ENCODE assay signal across 15 cellular contexts in the genomic region with DNA sequence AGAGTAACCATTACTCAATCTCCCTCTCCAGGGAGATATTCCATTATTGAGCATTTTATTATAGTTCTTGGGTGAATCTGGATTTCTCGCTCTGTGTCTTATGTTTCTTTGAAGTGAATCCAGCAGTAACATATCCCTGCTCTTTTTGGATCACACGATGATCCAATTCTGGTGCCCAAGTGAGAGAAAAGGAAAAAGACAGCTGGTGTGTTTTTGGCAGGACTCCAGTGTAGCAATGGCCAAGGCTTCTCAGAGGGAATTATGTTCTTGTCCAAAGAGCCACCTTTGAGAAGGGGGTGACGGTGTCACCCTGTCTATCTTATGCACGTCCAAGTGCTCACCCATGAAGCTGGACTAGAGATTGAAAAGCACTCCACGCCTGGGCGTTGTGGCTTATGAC.
DNase-seq lines count a peak whose midpoint lies in the region; ATAC-seq and TF ChIP-seq lines count a peak whose summit lies in the region.
"Had no signal": no experiment of that assay in that cellular context is flagged by ENCODE, and none has a peak within 500 bp of the region (broad histone marks: within the 10 kb centered on the region; RNA-seq: fewer than 3 reads in every experiment).

No MANE protein-coding gene starts in this region.

- H3K9me2 ChIP-seq in SK-N-SH, result no peaks in the 10 kb centered on the region

- ATAC-seq in gastroesophageal sphincter (no peak), gastrocnemius medialis (peak; percentile 5 to 11)
- ATAC-seq: left lobe of liver, sciatic nerve had no signal

- TF ChIP-seq POLR2A in gastroesophageal sphincter (IDR thresholded peaks at IDR 0.05), result no peak
- no peak for TF ChIP-seq POLR2A in gastrocnemius medialis (IDR thresholded peaks at IDR 0.05)

- intact Hi-C loops in gastrocnemius medialis (cut with DNase I; ENCODE audit: low total_unique reads), result loop anchor here (5.0 kb wide), 2 partner anchors 89 to 134 kb away; no protein-coding TSS in a partner anchor

- H3K9ac ChIP-seq in SK-N-SH, result no peak overlapping the region

- 22 to 63% methylated on average over 3 to 6 of the region's 6 CpGs for WGBS in gastroesophageal sphincter (ENCODE audit: low coverage in 1 of 2), 2 donors
- WGBS in SK-N-SH (ENCODE audit: low lambda C conversion rate), result 94% methylated on average over 6 of the region's 6 CpGs

- no peak overlapping the region for H3K4me2 ChIP-seq in SK-N-SH

- H3K27ac ChIP-seq in gastroesophageal sphincter, result peak overlapping the region; percentile 21 to 85 (median 80)
- H3K27ac ChIP-seq in gastrocnemius medialis, result peak overlapping the region in 3 of 4 donors; percentile 45 to 71 (median 65)
- no peak overlapping the region for H3K27ac ChIP-seq in SK-N-SH (ENCODE audit: low read depth in 2 of 2, low read length in 1 of 2)
- H3K27ac ChIP-seq: SJSA1, uterus had no signal

- no peaks in the 10 kb centered on the region for H4K20me1 ChIP-seq in SK-N-SH (ENCODE audit: insufficient read depth)

- TF ChIP-seq EP300 in gastroesophageal sphincter (IDR thresholded peaks at IDR 0.05), result no peak
- no peak for TF ChIP-seq EP300 in SK-N-SH (IDR thresholded peaks at IDR 0.05; ENCODE audit: borderline replicate concordance in 1 of 2, low read depth in 1 of 2, low read length in 1 of 2)

- H3K79me2 ChIP-seq in SK-N-SH (ENCODE audit: insufficient read depth), result no peaks in the 10 kb centered on the region

- TF ChIP-seq RAD21 in SK-N-SH (IDR thresholded peaks at IDR 0.05; ENCODE audit: low read length), result no peak

- in situ Hi-C loops in gastrocnemius medialis (cut with MboI; ENCODE audit: low sequenced_read_pairs in 4 of 4), result no loop called here

- DNase-seq in NCI-H2029 (lab: John Stamatoyannopoulos, UW) (peak; percentile 21), NCI-H2029 treated with DMSO at 0.1 percent for 48 hours (lab: John Stamatoyannopoulos, UW) (no peak), NCI-H446 treated with DMSO at 0.1 percent for 48 hours (lab: John Stamatoyannopoulos, UW) (peak; percentile 64), gastrocnemius medialis (peak in 1 of 2 donors; percentile 42), SK-N-SH (no peak), germinal center (ENCODE audit: low spot score) (no peak)
- no peak for DNase-seq in activated CD4-positive, CD25-positive, alpha-beta regulatory T cell treated with anti-CD3 and anti-CD28 coated beads, Interleukin-2, amount 50 U/mL, for 72 hours
- DNase-seq: activated effector memory CD4-positive, alpha-beta T cell treated with anti-CD3 and anti-CD28 coated beads, Interleukin-2, amount 50 U/mL, for 16 hours; HCEC 1CT; natural killer cell; uterus had no signal

- CTCF ChIA-PET in SK-N-SH (lab: Yijun Ruan, JAX), result interaction anchor here (1.2 to 1.3 kb wide), 2 partner anchors 64 to 151 kb away, joined by 3 to 4 read pairs; no protein-coding TSS in a partner anchor

- H3K27me3 ChIP-seq in gastroesophageal sphincter, result no peaks in the 10 kb centered on the region
- H3K27me3 ChIP-seq in gastrocnemius medialis, result no peaks in the 10 kb centered on the region
- H3K27me3 ChIP-seq in SK-N-SH (ENCODE audit: insufficient read depth), result no peaks in the 10 kb centered on the region
- H3K27me3 ChIP-seq: SJSA1, uterus had no signal

- no peak for TF ChIP-seq CTCF in gastroesophageal sphincter (IDR thresholded peaks at IDR 0.05)
- TF ChIP-seq CTCF in gastrocnemius medialis (IDR thresholded peaks at IDR 0.05 in 4 of 5, conservative IDR thresholded peaks at IDR 0.05 in 1 of 5), result no peak
- no peak for TF ChIP-seq CTCF in SK-N-SH (IDR thresholded peaks at IDR 0.05)

- H3K4me3 ChIP-seq in gastroesophageal sphincter (no peak overlapping the region), gastrocnemius medialis (no peak overlapping the region), SK-N-SH (ENCODE audit: low read depth in 2 of 2, low read length in 1 of 2) (no peak overlapping the region)
- H3K4me3 ChIP-seq: SJSA1, uterus had no signal

- POLR2A ChIA-PET in SK-N-SH (lab: Yijun Ruan, JAX), result no interaction called here

- peaks cover 3 to 42% (median 15%) of the 10 kb centered on the region in 3 donors for H3K4me1 ChIP-seq in gastroesophageal sphincter
- peaks cover 28 to 37% of the 10 kb centered on the region in 2 donors for H3K4me1 ChIP-seq in gastrocnemius medialis
- peaks cover 10 to 12% of the 10 kb centered on the region in 2 experiments; a peak in 2 of 4 replicates for H3K4me1 ChIP-seq in SK-N-SH (ENCODE audit: control insufficient read depth in 1 of 2, insufficient read depth in 2 of 2, low read depth in 1 of 2, low read length in 1 of 2)

- no peak overlapping the region for H2AFZ ChIP-seq in SK-N-SH (ENCODE audit: low read depth)

- H3K36me3 ChIP-seq in gastroesophageal sphincter (no peaks in the 10 kb centered on the region), gastrocnemius medialis (no peaks in the 10 kb centered on the region), SK-N-SH (replicated peaks in 1 of 2; ENCODE audit: control insufficient read depth in 1 of 2, insufficient read depth in 2 of 2, low read length in 1 of 2) (no peaks in the 10 kb centered on the region)
- H3K36me3 ChIP-seq: SJSA1, uterus had no signal

- H3F3A ChIP-seq in SK-N-SH (replicated peaks; ENCODE audit: insufficient read depth), result no peaks in the 10 kb centered on the region

- H3K9me3 ChIP-seq in gastroesophageal sphincter (no peaks in the 10 kb centered on the region), gastrocnemius medialis (no peaks in the 10 kb centered on the region), SK-N-SH (no peaks in the 10 kb centered on the region)
- H3K9me3 ChIP-seq: SJSA1, uterus had no signal

TF ChIP-seq in SK-N-SH, 30 proteins besides CTCF, POLR2A, EP300 and RAD21:
- TF ChIP-seq, protein P1, sequence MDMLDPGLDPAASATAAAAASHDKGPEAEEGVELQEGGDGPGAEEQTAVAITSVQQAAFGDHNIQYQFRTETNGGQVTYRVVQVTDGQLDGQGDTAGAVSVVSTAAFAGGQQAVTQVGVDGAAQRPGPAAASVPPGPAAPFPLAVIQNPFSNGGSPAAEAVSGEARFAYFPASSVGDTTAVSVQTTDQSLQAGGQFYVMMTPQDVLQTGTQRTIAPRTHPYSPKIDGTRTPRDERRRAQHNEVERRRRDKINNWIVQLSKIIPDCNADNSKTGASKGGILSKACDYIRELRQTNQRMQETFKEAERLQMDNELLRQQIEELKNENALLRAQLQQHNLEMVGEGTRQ (IDR thresholded peaks at IDR 0.05; ENCODE audit: borderline replicate concordance, low read depth, low read length), result no peak
- no peak for TF ChIP-seq FOSL2 (IDR thresholded peaks at IDR 0.05; ENCODE audit: borderline replicate concordance, low read depth)
- TF ChIP-seq GABPA (IDR thresholded peaks at IDR 0.05; ENCODE audit: low read depth), result no peak
- no peak for TF ChIP-seq CHD2 (IDR thresholded peaks at IDR 0.05; ENCODE audit: low read length, partially characterized antibody)
- TF ChIP-seq NFIC (IDR thresholded peaks at IDR 0.05; ENCODE audit: borderline replicate concordance), result no peak
- no peak for TF ChIP-seq TCF12 (IDR thresholded peaks at IDR 0.05)
- TF ChIP-seq, protein P2, sequence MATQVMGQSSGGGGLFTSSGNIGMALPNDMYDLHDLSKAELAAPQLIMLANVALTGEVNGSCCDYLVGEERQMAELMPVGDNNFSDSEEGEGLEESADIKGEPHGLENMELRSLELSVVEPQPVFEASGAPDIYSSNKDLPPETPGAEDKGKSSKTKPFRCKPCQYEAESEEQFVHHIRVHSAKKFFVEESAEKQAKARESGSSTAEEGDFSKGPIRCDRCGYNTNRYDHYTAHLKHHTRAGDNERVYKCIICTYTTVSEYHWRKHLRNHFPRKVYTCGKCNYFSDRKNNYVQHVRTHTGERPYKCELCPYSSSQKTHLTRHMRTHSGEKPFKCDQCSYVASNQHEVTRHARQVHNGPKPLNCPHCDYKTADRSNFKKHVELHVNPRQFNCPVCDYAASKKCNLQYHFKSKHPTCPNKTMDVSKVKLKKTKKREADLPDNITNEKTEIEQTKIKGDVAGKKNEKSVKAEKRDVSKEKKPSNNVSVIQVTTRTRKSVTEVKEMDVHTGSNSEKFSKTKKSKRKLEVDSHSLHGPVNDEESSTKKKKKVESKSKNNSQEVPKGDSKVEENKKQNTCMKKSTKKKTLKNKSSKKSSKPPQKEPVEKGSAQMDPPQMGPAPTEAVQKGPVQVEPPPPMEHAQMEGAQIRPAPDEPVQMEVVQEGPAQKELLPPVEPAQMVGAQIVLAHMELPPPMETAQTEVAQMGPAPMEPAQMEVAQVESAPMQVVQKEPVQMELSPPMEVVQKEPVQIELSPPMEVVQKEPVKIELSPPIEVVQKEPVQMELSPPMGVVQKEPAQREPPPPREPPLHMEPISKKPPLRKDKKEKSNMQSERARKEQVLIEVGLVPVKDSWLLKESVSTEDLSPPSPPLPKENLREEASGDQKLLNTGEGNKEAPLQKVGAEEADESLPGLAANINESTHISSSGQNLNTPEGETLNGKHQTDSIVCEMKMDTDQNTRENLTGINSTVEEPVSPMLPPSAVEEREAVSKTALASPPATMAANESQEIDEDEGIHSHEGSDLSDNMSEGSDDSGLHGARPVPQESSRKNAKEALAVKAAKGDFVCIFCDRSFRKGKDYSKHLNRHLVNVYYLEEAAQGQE (IDR thresholded peaks at IDR 0.05; ENCODE audit: low read depth, low read length), result no peak
- no peak for TF ChIP-seq EZH2phosphoT487 (IDR thresholded peaks at IDR 0.05; ENCODE audit: borderline replicate concordance, low read depth)
- no peak for TF ChIP-seq RFX5 (IDR thresholded peaks at IDR 0.05; ENCODE audit: low read length)
- no peak for TF ChIP-seq SMC3 (IDR thresholded peaks at IDR 0.05; ENCODE audit: low read depth, low read length)
- no peak for TF ChIP-seq ELF1 (IDR thresholded peaks at IDR 0.05)

Comparison
In these comparisons a context has a peak if more than half of its experiments do, and no peak if none do; other contexts are left out.
1. DNase-seq: peak in NCI-H2029 (single experiment) and NCI-H446 treated with DMSO at 0.1 percent for 48 hours (single experiment); none in NCI-H2029 treated with DMSO at 0.1 percent for 48 hours (single experiment), activated CD4-positive, CD25-positive, alpha-beta regulatory T cell treated with anti-CD3 and anti-CD28 coated beads, Interleukin-2, amount 50 U/mL, for 72 hours (single experiment), SK-N-SH (single experiment) and germinal center (single experiment).
2. H3K27ac ChIP-seq: peak in gastroesophageal sphincter (4 of 4) and gastrocnemius medialis (3 of 4); none in SK-N-SH (0 of 2).